In genomic region chr17:41061969-41062368, GRCh38 we compare ENCODE assay signal across 11 cellular contexts. TPM values are rescaled to one million over a fixed set of nuclear protein-coding genes. Genes with fewer than 3 reads are reported as not detected.
A peak's percentile ranks its signal among the peaks of the same experiment; 100 is the strongest.
DNase-seq lines count a peak whose midpoint lies in the region; ATAC-seq and TF ChIP-seq lines count a peak whose summit lies in the region.
"Had no signal": no experiment of that assay in that cellular context is flagged by ENCODE, and none has a peak within 500 bp of the region (broad histone marks: within the 10 kb centered on the region; RNA-seq: fewer than 3 reads in every experiment).

No MANE protein-coding gene starts in this region.

- H3K27ac Mint-ChIP-seq in immature natural killer cell = no peak overlapping the region

- TF ChIP-seq CTCF in choroid plexus epithelial cell (conservative IDR thresholded peaks at IDR 0.05; ENCODE audit: low read depth, low read length) = no peak

- H3K36me3 Mint-ChIP-seq in immature natural killer cell = no peaks in the 10 kb centered on the region

- H3K27me3 Mint-ChIP-seq in immature natural killer cell (ENCODE audit: low read depth in 3 of 3) = peaks cover 2 to 14% (median 4%) of the 10 kb centered on the region in 3 donors

- ATAC-seq in GM21528 (IDR thresholded peaks at IDR 0.05; ENCODE audit: low FRiP score, unreplicated experiment) = no peak
- ATAC-seq: K562 had no signal

- H3K4me1 Mint-ChIP-seq in immature natural killer cell = no peaks in the 10 kb centered on the region

- DNase-seq in HCEC 1CT = peak; percentile 95
- peak; percentile 93 for DNase-seq in choroid plexus epithelial cell (ENCODE audit: low read depth)
- peak; percentile 82 for DNase-seq in skeletal muscle cell (ENCODE audit: low read depth)
- DNase-seq in NAMALWA (ENCODE audit: low spot score) = no peak
- DNase-seq in immature natural killer cell = no peak
- DNase-seq: GDM1, NCI-H446 treated with DMSO at 0.1 percent for 48 hours, retina had no signal

- H3K4me3 ChIP-seq in choroid plexus epithelial cell (ENCODE audit: low read depth, low read length) (no peak overlapping the region), skeletal muscle cell (ENCODE audit: low read depth, low read length) (no peak overlapping the region)
- H3K4me3 ChIP-seq: coronary artery, K562 had no signal

- H3K9me3 Mint-ChIP-seq in immature natural killer cell = peaks cover 0 to 3% (median 0%) of the 10 kb centered on the region in 6 donors

- no peak overlapping the region for H3K4me3 Mint-ChIP-seq in immature natural killer cell

RNA-seq across cellular contexts. Expression of gene KRTAP2-3, which starts 2.1 kb away (rescaled TPM):
- not detected for polyA plus RNA-seq in immature natural killer cell
- polyA plus RNA-seq: K562 had no signal

RNA-seq across cellular contexts. Expression of gene KRTAP2-4, which starts 3.7 kb away (rescaled TPM):
- not detected for polyA plus RNA-seq in immature natural killer cell
- polyA plus RNA-seq: K562 had no signal

RNA-seq across cellular contexts. Expression of gene KRTAP2-2, which starts 6.9 kb away (rescaled TPM):
- polyA plus RNA-seq in immature natural killer cell = not detected
- polyA plus RNA-seq: K562 had no signal

RNA-seq across cellular contexts. Expression of gene KRTAP2-1, which starts 14.9 kb away (rescaled TPM):
- not detected for polyA plus RNA-seq in immature natural killer cell
- polyA plus RNA-seq: K562 had no signal

RNA-seq across cellular contexts. Expression of gene KRTAP1-1, which starts 20.7 kb away (rescaled TPM):
- polyA plus RNA-seq in immature natural killer cell = not detected
- polyA plus RNA-seq: K562 had no signal

Comparison
In these comparisons a context has a peak if more than half of its experiments do, and no peak if none do; other contexts are left out.
1. DNase-seq: peak in HCEC 1CT (single experiment), choroid plexus epithelial cell (single experiment) and skeletal muscle cell (single experiment); none in NAMALWA (single experiment) and immature natural killer cell (0 of 3).